ENCODE assay signal across 9 cellular contexts in the genomic region with DNA sequence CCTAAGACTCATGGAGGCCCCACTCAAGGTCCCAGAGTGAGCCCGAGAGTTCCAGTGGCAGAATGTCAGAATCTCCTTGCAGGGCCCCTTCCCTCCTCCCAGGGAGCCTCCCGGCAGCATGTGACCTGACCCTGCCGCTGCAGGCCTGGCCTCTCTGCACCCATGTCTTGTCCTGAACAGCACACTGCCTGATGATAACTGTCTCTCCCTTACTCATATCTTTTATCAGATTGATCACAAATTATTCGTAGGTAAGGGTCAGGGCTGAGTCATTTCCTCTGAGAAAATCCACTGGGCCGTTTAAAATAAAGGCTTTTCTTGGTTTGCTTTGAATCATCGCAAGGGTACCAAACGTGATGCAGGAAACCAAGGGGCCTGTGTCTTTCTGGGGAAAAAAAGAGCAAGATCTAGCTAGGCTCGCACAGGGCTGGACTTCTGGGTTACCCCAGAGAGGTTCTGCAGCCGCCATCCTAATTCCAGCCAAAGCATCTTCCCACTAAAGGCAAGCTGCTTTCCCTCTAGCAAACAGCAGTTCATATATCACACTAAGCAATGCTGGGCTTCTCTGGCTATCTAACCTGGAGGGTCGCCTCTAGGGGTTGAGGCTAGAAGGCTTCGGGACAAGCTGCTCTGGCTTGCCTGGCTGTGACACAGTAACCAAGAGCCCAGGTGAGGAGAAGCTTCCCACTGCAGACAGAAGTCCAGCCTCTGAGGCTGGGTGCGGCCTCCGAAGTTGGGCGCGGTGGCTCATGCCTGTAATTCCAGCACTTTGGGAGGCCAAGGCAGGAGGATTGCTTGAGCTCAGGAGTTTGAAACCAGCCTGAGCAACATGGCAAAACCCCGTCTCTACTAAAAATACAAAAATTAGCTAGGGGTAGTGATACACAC.
DNase-seq lines count a peak whose midpoint lies in the region; ATAC-seq and TF ChIP-seq lines count a peak whose summit lies in the region.
"Had no signal": no experiment of that assay in that cellular context is flagged by ENCODE, and none has a peak within 500 bp of the region (broad histone marks: within the 10 kb centered on the region; RNA-seq: fewer than 3 reads in every experiment).

No MANE protein-coding gene starts in this region.

- intact Hi-C loops in spleen (cut with DNase I; ENCODE audit: low total_unique reads): no loop called here

- H3K9me3 ChIP-seq in spleen: no peaks in the 10 kb centered on the region

- POLR2A ChIA-PET in RWPE1 (lab: Yijun Ruan, JAX; ENCODE audit: low non-redundant PET): no interaction called here

- DNase-seq in COLO829 (ENCODE audit: low spot score) (peak; percentile 84), RWPE1 (ENCODE audit: low spot score) (peak; percentile 38), foreskin fibroblast (peak; percentile 16 to 29), spleen (no peak), NCI-H2081 (lab: John Stamatoyannopoulos, UW) (no peak), NCI-H1694 (lab: John Stamatoyannopoulos, UW) (no peak)

- H3K4me3 ChIP-seq in foreskin fibroblast (ENCODE audit: low read depth in 1 of 2, low read length in 2 of 2): no peak overlapping the region
- H3K4me3 ChIP-seq in spleen: no peak overlapping the region

- no peaks in the 10 kb centered on the region for H3K27me3 ChIP-seq in spleen (replicated peaks in 1 of 7)

- no peak for TF ChIP-seq POLR2A in spleen (IDR thresholded peaks at IDR 0.05)

- peak overlapping the region; percentile 5; the same call in 1 of the 2 replicates for H3K27ac ChIP-seq in RWPE1
- peak overlapping the region in 4 of 8 donors; percentile 24 to 78 (median 75) for H3K27ac ChIP-seq in spleen
- H3K27ac ChIP-seq: VCaP had no signal

- WGBS in spleen, 5 donors: 58 to 75% (median 64%) methylated on average over 16 of the region's 16 CpGs

- peak; percentile 48 for ATAC-seq in GM19035 (IDR thresholded peaks at IDR 0.05; ENCODE audit: unreplicated experiment)
- ATAC-seq in GM18870 (IDR thresholded peaks at IDR 0.05; ENCODE audit: unreplicated experiment): no peak

- peaks cover 4 to 38% (median 26%) of the 10 kb centered on the region in 6 donors for H3K4me1 ChIP-seq in spleen

- no peak for TF ChIP-seq CTCF in RWPE1 (conservative IDR thresholded peaks at IDR 0.05; ENCODE audit: low read depth)
- no peak for TF ChIP-seq CTCF in foreskin fibroblast (IDR thresholded peaks at IDR 0.05; ENCODE audit: low read depth, low read length)
- TF ChIP-seq CTCF in spleen (IDR thresholded peaks at IDR 0.05 in 8 of 11, conservative IDR thresholded peaks at IDR 0.05 in 3 of 11): no peak

- H3K36me3 ChIP-seq in spleen: peaks cover 0 to 73% (median 0%) of the 10 kb centered on the region in 6 donors

- CTCF ChIA-PET in RWPE1 (lab: Yijun Ruan, JAX): no interaction called here

Comparison
In these comparisons a context has a peak if more than half of its experiments do, and no peak if none do; other contexts are left out.
1. DNase-seq: peak in COLO829 (single experiment), RWPE1 (single experiment) and foreskin fibroblast (2 of 2); none in spleen (single experiment), NCI-H2081 (0 of 2) and NCI-H1694 (single experiment).